ENCODE assay signal across 14 cellular contexts in genomic region chr18:45370190-45371010, GRCh38.
DNase-seq lines count a peak whose midpoint lies in the region; ATAC-seq, FAIRE-seq and TF ChIP-seq lines count a peak whose summit lies in the region.
"Had no signal": no experiment of that assay in that cellular context is flagged by ENCODE, and none has a peak within 500 bp of the region (broad histone marks: within the 10 kb centered on the region; RNA-seq: fewer than 3 reads in every experiment).

No MANE protein-coding gene starts in this region.

- H3K36me3 Mint-ChIP-seq in astrocyte (ENCODE audit: low read depth, unreplicated experiment) (no peaks in the 10 kb centered on the region), MCF 10A (ENCODE audit: insufficient read depth, unreplicated experiment) (no peaks in the 10 kb centered on the region)

- H3K27me3 ChIP-seq in astrocyte (ENCODE audit: insufficient read depth, low read length) (no peaks in the 10 kb centered on the region), lower lobe of right lung (ENCODE audit: low read depth) (no peaks in the 10 kb centered on the region), upper lobe of left lung (no peaks in the 10 kb centered on the region), thyroid gland (no peaks in the 10 kb centered on the region)

- H3K79me2 ChIP-seq in astrocyte (ENCODE audit: insufficient read depth, low read length), result no peaks in the 10 kb centered on the region

- H3K36me3 ChIP-seq in astrocyte (ENCODE audit: insufficient read depth, low read length) (no peaks in the 10 kb centered on the region), lower lobe of right lung (no peaks in the 10 kb centered on the region), upper lobe of left lung (no peaks in the 10 kb centered on the region), thyroid gland (no peaks in the 10 kb centered on the region)
- H3K36me3 ChIP-seq: thoracic aorta had no signal

- H3K4me1 ChIP-seq in astrocyte (ENCODE audit: insufficient read depth, low read length) (peaks cover 5% of the 10 kb centered on the region), lower lobe of right lung (no peaks in the 10 kb centered on the region), upper lobe of left lung (no peaks in the 10 kb centered on the region), thyroid gland (peaks cover 0 to 9% of the 10 kb centered on the region in 2 donors)
- H3K4me1 ChIP-seq: A549 had no signal

- H3K9me3 ChIP-seq in astrocyte (ENCODE audit: insufficient read depth, low read depth, low read length) (no peaks in the 10 kb centered on the region), lower lobe of right lung (no peaks in the 10 kb centered on the region), upper lobe of left lung (no peaks in the 10 kb centered on the region), thyroid gland (no peaks in the 10 kb centered on the region)
- H3K9me3 ChIP-seq: A549, thoracic aorta had no signal

- no peak overlapping the region for H3K27ac Mint-ChIP-seq in astrocyte (ENCODE audit: unreplicated experiment)
- no peak overlapping the region for H3K27ac Mint-ChIP-seq in MCF 10A (ENCODE audit: low read depth, unreplicated experiment)

- no TSS peak for BruUV-seq in MCF 10A (replicated peaks; lab: Mats Ljungman, UMichigan)

- peaks cover 3% of the 10 kb centered on the region for H3K4me1 Mint-ChIP-seq in astrocyte (ENCODE audit: low read depth, unreplicated experiment)
- peaks cover 3% of the 10 kb centered on the region for H3K4me1 Mint-ChIP-seq in MCF 10A (ENCODE audit: insufficient read depth, unreplicated experiment)

- no peak for TF ChIP-seq EP300 in upper lobe of left lung (IDR thresholded peaks at IDR 0.05)

- intact Hi-C loops in lower lobe of right lung (cut with DNase I), result no loop called here
- intact Hi-C loops in thyroid gland (cut with DNase I), result no loop called here
- intact Hi-C loops in MCF 10A (cut with micrococcal nuclease), result no loop called here

- ATAC-seq in lower lobe of right lung (no peak), upper lobe of left lung (ENCODE audit: low FRiP score in 2 of 2) (no peak), HG03095 (IDR thresholded peaks at IDR 0.05; ENCODE audit: unreplicated experiment) (no peak)
- ATAC-seq: A549 had no signal

- no peak for FAIRE-seq in astrocyte (lab: Jason Lieb, UNC)
- FAIRE-seq: A549 had no signal

- CTCF ChIA-PET in MCF 10A (lab: Yijun Ruan, JAX), result interaction anchor here (1.0 kb wide), 1 partner anchor 14 kb away, joined by 3 read pairs; no protein-coding TSS in a partner anchor

- H3K27me3 Mint-ChIP-seq in astrocyte (ENCODE audit: low read depth, unreplicated experiment) (peaks cover 11% of the 10 kb centered on the region), MCF 10A (ENCODE audit: insufficient read depth, unreplicated experiment) (no peaks in the 10 kb centered on the region)

- DNase-seq in NCI-H748 (lab: John Stamatoyannopoulos, UW; ENCODE audit: unreplicated experiment) (peak; percentile 51), NCI-H748 treated with DMSO at 0.1 percent for 48 hours (lab: John Stamatoyannopoulos, UW) (no peak), astrocyte (ENCODE audit: low read depth) (peak; percentile 66), lower lobe of right lung (no peak), upper lobe of left lung (no peak), thyroid gland (no peak), MCF 10A (ENCODE audit: unreplicated experiment) (no peak)
- DNase-seq: activated CD8-positive, alpha-beta memory T cell treated with anti-CD3 and anti-CD28 coated beads for 24 hours; activated naive CD4-positive, alpha-beta T cell; cerebellar nuclear complex had no signal

- H2AFZ ChIP-seq in astrocyte (ENCODE audit: low read depth, low read length), result no peak overlapping the region

- no peak overlapping the region for H3K9ac ChIP-seq in astrocyte (ENCODE audit: low read length)

- H3K4me3 Mint-ChIP-seq in astrocyte (ENCODE audit: unreplicated experiment) (no peak overlapping the region), MCF 10A (ENCODE audit: unreplicated experiment) (no peak overlapping the region)

- no peak overlapping the region for H3K27ac ChIP-seq in astrocyte (ENCODE audit: low read depth, low read length)
- peak overlapping the region; percentile 31 for H3K27ac ChIP-seq in lower lobe of right lung
- peak overlapping the region; percentile 0 to 68 (median 46) for H3K27ac ChIP-seq in upper lobe of left lung
- no peak overlapping the region for H3K27ac ChIP-seq in thyroid gland
- H3K27ac ChIP-seq: A549, RWPE1, thoracic aorta had no signal

- TF ChIP-seq CTCF in astrocyte (IDR thresholded peaks at IDR 0.05; ENCODE audit: insufficient read depth, low read depth, low read length) (no peak), lower lobe of right lung (IDR thresholded peaks at IDR 0.05) (no peak), upper lobe of left lung (IDR thresholded peaks at IDR 0.05) (no peak), thyroid gland (IDR thresholded peaks at IDR 0.05) (no peak), MCF 10A (IDR thresholded peaks at IDR 0.05; ENCODE audit: unreplicated experiment) (no peak)

- H4K20me1 ChIP-seq in astrocyte (ENCODE audit: insufficient read depth, low read length), result no peaks in the 10 kb centered on the region

- POLR2A ChIA-PET in MCF 10A (lab: Yijun Ruan, JAX), result interaction anchor here (0.7 kb wide), 1 partner anchor 13 kb away, joined by 3 read pairs; no protein-coding TSS in a partner anchor

- no peak for TF ChIP-seq POLR2A in upper lobe of left lung (IDR thresholded peaks at IDR 0.05)
- no peak for TF ChIP-seq POLR2A in thyroid gland (IDR thresholded peaks at IDR 0.05)

- H3K4me3 ChIP-seq in astrocyte (ENCODE audit: insufficient read depth, low read depth, low read length) (no peak overlapping the region), lower lobe of right lung (no peak overlapping the region), upper lobe of left lung (no peak overlapping the region), thyroid gland (replicated peaks in 1 of 3) (no peak overlapping the region)
- H3K4me3 ChIP-seq: A549, thoracic aorta had no signal

- 59 to 65% methylated on average over 15 of the region's 15 CpGs for WGBS in upper lobe of left lung, 2 donors
- 75 to 76% methylated on average over 15 of the region's 15 CpGs for WGBS in thyroid gland, 2 donors

- H3K4me2 ChIP-seq in astrocyte (ENCODE audit: low read length), result peak overlapping the region; percentile 9
- H3K4me2 ChIP-seq: A549 had no signal

- H3K9me3 Mint-ChIP-seq in astrocyte (ENCODE audit: unreplicated experiment), result no peaks in the 10 kb centered on the region
- H3K9me3 Mint-ChIP-seq in MCF 10A (ENCODE audit: unreplicated experiment), result no peaks in the 10 kb centered on the region

Comparison
In these comparisons a context has a peak if more than half of its experiments do, and no peak if none do; other contexts are left out.
1. DNase-seq: peak in NCI-H748 (single experiment) and astrocyte (single experiment); none in NCI-H748 treated with DMSO at 0.1 percent for 48 hours (single experiment), lower lobe of right lung (single experiment), upper lobe of left lung (0 of 2), thyroid gland (0 of 2) and MCF 10A (single experiment).
2. H3K27ac ChIP-seq: peak in lower lobe of right lung (single experiment) and upper lobe of left lung (4 of 4); none in astrocyte (single experiment) and thyroid gland (0 of 3).